Comparison of ENCODE assay signal across 11 cellular contexts in genomic region chr1:3350441-3351261, GRCh38.
DNase-seq lines count a peak whose midpoint lies in the region; ATAC-seq and TF ChIP-seq lines count a peak whose summit lies in the region.
"Had no signal": no experiment of that assay in that cellular context is flagged by ENCODE, and none has a peak within 500 bp of the region (broad histone marks: within the 10 kb centered on the region; RNA-seq: fewer than 3 reads in every experiment).

No MANE protein-coding gene starts in this region.

- H3K9me3 ChIP-seq in mucosa of stomach (ENCODE audit: control insufficient read depth, low read length) (no peaks in the 10 kb centered on the region), thyroid gland (no peaks in the 10 kb centered on the region)

- peak in 3 of 6 experiments; percentile 19 to 37 (median 27) for TF ChIP-seq CTCF in thyroid gland (IDR thresholded peaks at IDR 0.05)
- TF ChIP-seq CTCF in RWPE1 (conservative IDR thresholded peaks at IDR 0.05; ENCODE audit: low read depth) = no peak

- no peak for TF ChIP-seq POLR2A in thyroid gland (IDR thresholded peaks at IDR 0.05)

- in situ Hi-C loops in SK-MEL-5 (cut with HindIII; ENCODE audit: low pct_unique_long_range_greater_than_20kb, low sequenced_read_pairs) = no loop called here

- H3K27ac ChIP-seq in thyroid gland = peak overlapping the region; percentile 60 to 88 (median 77)
- no peak overlapping the region for H3K27ac ChIP-seq in RWPE1
- H3K27ac ChIP-seq: WERI-Rb-1 had no signal

- H3K4me1 ChIP-seq in mucosa of stomach (ENCODE audit: control insufficient read depth, insufficient read depth, low read length) (peaks cover 92% of the 10 kb centered on the region), thyroid gland (peaks cover 63 to 73% of the 10 kb centered on the region in 2 donors)

- H3K4me1 Mint-ChIP-seq in activated T-helper 17 cell treated with anti-CD3 and anti-CD28 coated beads, Interleukin-2, amount 50 U/mL, for 72 hours = no peaks in the 10 kb centered on the region

- DNase-seq in SK-MEL-5 (ENCODE audit: low read depth, low spot score) = peak; percentile 2
- DNase-seq in fibroblast of gingiva (ENCODE audit: low read depth) = peak; percentile 21
- DNase-seq in thyroid gland = peak; percentile 56 to 69
- DNase-seq in NCI-H1436 treated with DMSO at 0.1 percent for 48 hours (lab: John Stamatoyannopoulos, UW) = no peak
- DNase-seq in RWPE1 (ENCODE audit: low spot score) = no peak
- DNase-seq in NCI-H1694 (lab: John Stamatoyannopoulos, UW) = no peak

- H3K4me3 Mint-ChIP-seq in activated T-helper 17 cell treated with anti-CD3 and anti-CD28 coated beads, Interleukin-2, amount 50 U/mL, for 72 hours = no peak overlapping the region

- CTCF ChIA-PET in RWPE1 (lab: Yijun Ruan, JAX) = no interaction called here

- intact Hi-C loops in thyroid gland (cut with DNase I) = no loop called here

- no peak for ATAC-seq in activated T-helper 17 cell treated with anti-CD3 and anti-CD28 coated beads, Interleukin-2, amount 50 U/mL, for 72 hours (replicated peaks)
- ATAC-seq: GM12878, left lobe of liver had no signal

- H3K36me3 ChIP-seq in mucosa of stomach (ENCODE audit: control insufficient read depth, insufficient read depth, low read length) = no peaks in the 10 kb centered on the region
- no peaks in the 10 kb centered on the region for H3K36me3 ChIP-seq in thyroid gland
- H3K36me3 ChIP-seq: WERI-Rb-1 had no signal

- no peak overlapping the region for H3K27ac Mint-ChIP-seq in activated T-helper 17 cell treated with anti-CD3 and anti-CD28 coated beads, Interleukin-2, amount 50 U/mL, for 72 hours

- peak overlapping the region; percentile 47 for H3K9ac ChIP-seq in mucosa of stomach (ENCODE audit: low read length)

- no peaks in the 10 kb centered on the region for H3K36me3 Mint-ChIP-seq in activated T-helper 17 cell treated with anti-CD3 and anti-CD28 coated beads, Interleukin-2, amount 50 U/mL, for 72 hours (ENCODE audit: low read depth)

- 39 to 52% methylated on average over 7 to 15 of the region's 20 CpGs for WGBS in thyroid gland, 2 donors

- H3K9me3 Mint-ChIP-seq in activated T-helper 17 cell treated with anti-CD3 and anti-CD28 coated beads, Interleukin-2, amount 50 U/mL, for 72 hours = no peaks in the 10 kb centered on the region

- H3K4me3 ChIP-seq in mucosa of stomach (ENCODE audit: low read length) = no peak overlapping the region
- H3K4me3 ChIP-seq in thyroid gland (replicated peaks in 1 of 3) = no peak overlapping the region
- H3K4me3 ChIP-seq: GM12878 had no signal

- no peaks in the 10 kb centered on the region for H3K27me3 ChIP-seq in mucosa of stomach (ENCODE audit: control insufficient read depth, insufficient read depth, low read length)
- H3K27me3 ChIP-seq in thyroid gland = no peaks in the 10 kb centered on the region

- H3K27me3 Mint-ChIP-seq in activated T-helper 17 cell treated with anti-CD3 and anti-CD28 coated beads, Interleukin-2, amount 50 U/mL, for 72 hours = peaks cover 3% of the 10 kb centered on the region

- POLR2A ChIA-PET in RWPE1 (lab: Yijun Ruan, JAX; ENCODE audit: low non-redundant PET) = interaction anchor here (0.6 kb wide), 1 partner anchor 285 kb away, joined by 3 read pairs; no protein-coding TSS in a partner anchor

Comparison
In these comparisons a context has a peak if more than half of its experiments do, and no peak if none do; other contexts are left out.
1. DNase-seq: peak in SK-MEL-5 (single experiment), fibroblast of gingiva (single experiment) and thyroid gland (2 of 2); none in NCI-H1436 treated with DMSO at 0.1 percent for 48 hours (single experiment), RWPE1 (single experiment) and NCI-H1694 (single experiment).